ENCODE assay signal across 1 cellular context in genomic region chr16:10172848-10173655, GRCh38.
TF ChIP-seq lines count a peak whose summit lies in the region.

No MANE protein-coding gene starts in this region.

TF ChIP-seq in GM23338, 12 proteins besides CTCF, POLR2A, EP300 and RAD21 (continued from another document):
- TF ChIP-seq ZNF462 (CRISPR knock-in tag; IDR thresholded peaks at IDR 0.05) (no peak), CREB1 (CRISPR knock-in tag; IDR thresholded peaks at IDR 0.05; ENCODE audit: low read depth) (no peak), ZNF114 (CRISPR knock-in tag; IDR thresholded peaks at IDR 0.05) (no peak), POLR2AphosphoS5 (IDR thresholded peaks at IDR 0.05; ENCODE audit: low read depth) (no peak)
